ENCODE assay signal across 29 cellular contexts in the genomic region with DNA sequence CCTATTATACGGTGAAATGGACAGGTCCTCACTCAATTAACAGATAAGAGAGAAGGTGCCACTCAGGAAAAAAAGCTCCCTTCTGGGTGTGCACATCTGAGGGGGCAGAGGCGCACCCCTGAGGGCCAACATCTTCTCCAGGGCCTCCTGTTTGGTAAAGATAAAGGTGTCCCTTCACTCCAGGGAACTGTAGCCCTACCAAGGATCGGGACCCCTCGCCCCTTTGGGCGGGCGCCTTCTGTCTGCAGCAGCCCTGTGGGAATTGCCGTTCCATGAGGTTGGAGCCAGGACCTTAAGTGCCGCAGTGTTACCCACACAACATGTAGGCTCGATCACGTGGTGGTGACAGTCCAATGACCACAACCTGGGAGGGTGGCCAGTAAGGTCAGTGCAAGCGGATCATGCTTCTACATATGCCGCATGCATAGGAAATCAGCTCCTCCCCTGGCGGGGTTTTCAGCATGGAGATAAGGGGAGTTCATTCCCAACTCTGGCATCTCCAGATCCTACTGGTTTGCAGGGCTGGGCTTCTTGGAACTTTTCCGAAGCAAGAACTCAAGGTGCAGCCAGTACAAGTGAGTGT.
A peak's percentile ranks its signal among the peaks of the same experiment; 100 is the strongest.
DNase-seq lines count a peak whose midpoint lies in the region; ATAC-seq, FAIRE-seq and TF ChIP-seq lines count a peak whose summit lies in the region.
"Had no signal": no experiment of that assay in that cellular context is flagged by ENCODE, and none has a peak within 500 bp of the region (broad histone marks: within the 10 kb centered on the region; RNA-seq: fewer than 3 reads in every experiment).

No MANE protein-coding gene starts in this region.

- TF ChIP-seq EP300 in K562 (IDR thresholded peaks at IDR 0.05; ENCODE audit: low read length) (no peak), H1 (IDR thresholded peaks at IDR 0.05; ENCODE audit: borderline replicate concordance in 1 of 2, low read depth in 2 of 2, low read length in 2 of 2) (no peak)

- H3K9me3 ChIP-seq in K562 (replicated peaks; ENCODE audit: control insufficient read depth, insufficient read depth, low read depth, low read length) (no peaks in the 10 kb centered on the region), H1 (ENCODE audit: insufficient read depth in 2 of 2, low read depth in 1 of 2, low read length in 1 of 2) (no peaks in the 10 kb centered on the region), spleen (no peaks in the 10 kb centered on the region), HAP-1 (no peaks in the 10 kb centered on the region)
- H3K9me3 ChIP-seq: BE2C, BLaER1 had no signal

- no peak overlapping the region for H2BK5ac ChIP-seq in H1 (ENCODE audit: low read depth, low read length)

- no peak overlapping the region for H2BK120ac ChIP-seq in H1 (replicated peaks; ENCODE audit: low read depth, low read length)

- no peak overlapping the region for H2BK20ac ChIP-seq in H1 (ENCODE audit: low read length)

- no peak overlapping the region for H3K23ac ChIP-seq in H1 (ENCODE audit: insufficient read length)

- H3K18ac ChIP-seq in H1 (ENCODE audit: extremely low read depth, low read length) = no peak overlapping the region

- H3K56ac ChIP-seq in H1 (replicated peaks; ENCODE audit: insufficient read length, low read depth, low read length) = no peak overlapping the region

- H3K14ac ChIP-seq in H1 (ENCODE audit: insufficient read length) = no peak overlapping the region

- no peaks in the 10 kb centered on the region for H3K9me1 ChIP-seq in K562 (ENCODE audit: control insufficient read depth, insufficient read depth, low read length)

- POLR2A ChIA-PET in K562 (lab: Yijun Ruan, JAX) = no interaction called here
- POLR2A ChIA-PET in H1 (lab: Charles Lee; ENCODE audit: partially characterized antibody) = interaction anchor here (1.4 kb wide), 1 partner anchor 11 kb away, joined by 3 read pairs; no protein-coding TSS in a partner anchor

- peak overlapping the region; percentile 29 for H3K4ac ChIP-seq in H1 (replicated peaks; ENCODE audit: insufficient read length, low read depth, low read length)

- H2AK5ac ChIP-seq in H1 (ENCODE audit: low read depth, low read length) = 0 out of 2 replicates have a peak overlapping the region, but pooled peaks have one; percentile 65

- TF ChIP-seq CTCF in K562 (IDR thresholded peaks at IDR 0.05 in 2 of 3, conservative IDR thresholded peaks at IDR 0.05 in 1 of 3; ENCODE audit: insufficient read depth in 2 of 3, low read depth in 1 of 3, low read length in 3 of 3) = no peak
- no peak for TF ChIP-seq CTCF in H1 (IDR thresholded peaks at IDR 0.05; ENCODE audit: control extremely low read depth in 1 of 3, insufficient read depth in 1 of 3, low read depth in 1 of 3, low read length in 3 of 3)
- TF ChIP-seq CTCF in spleen (IDR thresholded peaks at IDR 0.05 in 8 of 11, conservative IDR thresholded peaks at IDR 0.05 in 3 of 11) = no peak

- intact Hi-C loops in K562 (cut with micrococcal nuclease) = no loop called here
- intact Hi-C loops in spleen (cut with DNase I; ENCODE audit: low total_unique reads) = no loop called here

- H2AFZ ChIP-seq in K562 (ENCODE audit: low read depth, low read length) (no peak overlapping the region), H1 (ENCODE audit: low read length) (no peak overlapping the region)

- no peak for DNase-seq in K562 (ENCODE audit: extremely low read depth in 1 of 4, low spot score in 3 of 4)
- DNase-seq in H1 (ENCODE audit: low read depth in 1 of 2, low spot score in 2 of 2) = no peak
- DNase-seq in mesenteric fat pad (ENCODE audit: low spot score) = peak; percentile 81
- peak; percentile 43 for DNase-seq in spleen
- no peak for DNase-seq in stimulated activated naive CD4-positive, alpha-beta T cell (lab: John Stamatoyannopoulos, UW)
- no peak for DNase-seq in occipital lobe (lab: John Stamatoyannopoulos, UW)
- no peak for DNase-seq in HAP-1 (ENCODE audit: low spot score in 2 of 2)
- DNase-seq: 8988T; ACHN; BE2C; C1 segment of cervical spinal cord; CD4-positive, alpha-beta memory T cell; CD4-positive, CD25-positive, alpha-beta regulatory T cell; CD8-positive, alpha-beta memory T cell; COR-L47; DMS 273 treated with DMSO at 0.1 percent for 48 hours; DMS153; DMS53; DMS79; DND-41; EL; GDM1 had no signal

- H3K27me3 ChIP-seq in K562 (ENCODE audit: control insufficient read depth in 2 of 2, insufficient read depth in 2 of 2, low read length in 2 of 2) (peaks cover 15 to 62% of the 10 kb centered on the region in 2 experiments; a peak in 4 of 5 replicates), H1 (replicated peaks in 1 of 4; ENCODE audit: control insufficient read depth in 3 of 4, extremely low read depth in 1 of 4, insufficient read depth in 3 of 4, low read length in 3 of 4) (no peaks in the 10 kb centered on the region), spleen (replicated peaks in 1 of 7) (no peaks in the 10 kb centered on the region), HAP-1 (ENCODE audit: low read depth) (no peaks in the 10 kb centered on the region)
- H3K27me3 ChIP-seq: BE2C, BLaER1 had no signal

- H3K4me2 ChIP-seq in K562 (ENCODE audit: insufficient read depth, low read length) (no peak overlapping the region), H1 (ENCODE audit: insufficient read depth in 1 of 2, low read depth in 2 of 2, low read length in 2 of 2) (no peak overlapping the region)
- H3K4me2 ChIP-seq: BLaER1 had no signal

- H3K36me3 ChIP-seq in K562 (ENCODE audit: control insufficient read depth, insufficient read depth, low read length) (no peaks in the 10 kb centered on the region), H1 (ENCODE audit: control insufficient read depth in 2 of 4, insufficient read depth in 4 of 4, low read length in 3 of 4) (no peaks in the 10 kb centered on the region), spleen (no peaks in the 10 kb centered on the region), HAP-1 (replicated peaks) (no peaks in the 10 kb centered on the region)
- H3K36me3 ChIP-seq: BE2C had no signal

- in situ Hi-C loops in K562 (cut with MboI) (no loop called here), HAP-1 (cut with MboI; ENCODE audit: low sequenced_read_pairs) (no loop called here)

- TF ChIP-seq POLR2A in K562 (conservative IDR thresholded peaks at IDR 0.05) (no peak), H1 (IDR thresholded peaks at IDR 0.05; ENCODE audit: control extremely low read depth in 1 of 2, low read depth in 2 of 2, low read length in 2 of 2) (no peak), spleen (IDR thresholded peaks at IDR 0.05) (no peak)

- 0 out of 2 replicates have a peak overlapping the region, but pooled peaks have one; percentile 2 for H4K8ac ChIP-seq in H1 (ENCODE audit: extremely low read depth, insufficient read depth, low read length)

- TF ChIP-seq RAD21 in K562 (CRISPR knock-in tag; conservative IDR thresholded peaks at IDR 0.05 in 1 of 2, IDR thresholded peaks at IDR 0.05 in 1 of 2) = no peak
- no peak for TF ChIP-seq RAD21 in H1 (IDR thresholded peaks at IDR 0.05 in 1 of 2, conservative IDR thresholded peaks at IDR 0.05 in 1 of 2; ENCODE audit: low read depth in 2 of 2, low read length in 2 of 2)

- BruUV-seq in K562 (replicated peaks; lab: Mats Ljungman, UMichigan) = no TSS peak

- H4K20me1 ChIP-seq in K562 (replicated peaks; ENCODE audit: control insufficient read depth, insufficient read depth, low read length) (peaks cover 5% of the 10 kb centered on the region; the same call in 1 of the 2 replicates), H1 (replicated peaks in 1 of 2; ENCODE audit: control insufficient read depth in 1 of 2, insufficient read depth in 2 of 2, low read length in 2 of 2) (no peaks in the 10 kb centered on the region)
- H4K20me1 ChIP-seq: BLaER1 had no signal

- no peaks in the 10 kb centered on the region for H3K23me2 ChIP-seq in H1 (ENCODE audit: low read depth, low read length)

- H3K4me3 ChIP-seq in K562 (no peak overlapping the region), H1 (ENCODE audit: extremely low read depth in 1 of 4, insufficient read depth in 2 of 4, low read depth in 3 of 4, low read length in 4 of 4) (no peak overlapping the region), spleen (no peak overlapping the region), HAP-1 (no peak overlapping the region)
- H3K4me3 ChIP-seq: BLaER1, GM12878 had no signal

- no peak overlapping the region for H4K5ac ChIP-seq in H1 (ENCODE audit: insufficient read length, low read depth, low read length)

- H4K91ac ChIP-seq in H1 (replicated peaks; ENCODE audit: insufficient read length, low read length) = no peak overlapping the region

- H3K9ac ChIP-seq in K562 (ENCODE audit: insufficient read depth in 1 of 2, low read depth in 2 of 2, low read length in 2 of 2) (no peak overlapping the region), H1 (replicated peaks in 1 of 4; ENCODE audit: extremely low read depth in 1 of 4, low read depth in 3 of 4, low read length in 3 of 4) (no peak overlapping the region)
- H3K9ac ChIP-seq: BLaER1 had no signal

- no peak for FAIRE-seq in K562 (lab: Jason Lieb, UNC)
- FAIRE-seq in H1 (lab: Jason Lieb, UNC) = no peak
- FAIRE-seq: A204.1, GM12878, GM12892, GM18507, GM19239 had no signal

- no peaks in the 10 kb centered on the region; a peak in 1 of 5 replicates for H3K4me1 ChIP-seq in K562 (replicated peaks in 1 of 2; ENCODE audit: control insufficient read depth in 2 of 2, insufficient read depth in 2 of 2, low read length in 2 of 2)
- no peaks in the 10 kb centered on the region for H3K4me1 ChIP-seq in H1 (replicated peaks in 1 of 4; ENCODE audit: control insufficient read depth in 3 of 4, insufficient read depth in 4 of 4, low read length in 3 of 4)
- no peaks in the 10 kb centered on the region for H3K4me1 ChIP-seq in spleen
- no peaks in the 10 kb centered on the region for H3K4me1 ChIP-seq in HAP-1
- H3K4me1 ChIP-seq: BE2C, BLaER1 had no signal

- ATAC-seq in K562 = no peak
- ATAC-seq in GM18909 (IDR thresholded peaks at IDR 0.05; ENCODE audit: poor library complexity, unreplicated experiment) = no peak
- ATAC-seq: GM12878 had no signal

- H2BK12ac ChIP-seq in H1 (ENCODE audit: low read depth, low read length) = no peak overlapping the region

- no peak overlapping the region; the same call in 1 of the 2 replicates for H2BK15ac ChIP-seq in H1 (ENCODE audit: low read length)

- CTCF ChIA-PET in K562 (lab: Yijun Ruan, JAX; ENCODE audit: low intra/inter-chr PET ratio) = no interaction called here
- CTCF ChIA-PET in H1 (lab: Charles Lee; ENCODE audit: partially characterized antibody) = interaction anchor here (2.7 to 10.5 kb wide), 2 partner anchors 12 to 57 kb away, joined by 8 to 92 read pairs; no protein-coding TSS in a partner anchor

- H3K27ac ChIP-seq in K562 (ENCODE audit: extremely low read depth, low read depth, low read length) = no peak overlapping the region
- H3K27ac ChIP-seq in H1 (ENCODE audit: low read depth, low read length) = no peak overlapping the region
- no peak overlapping the region for H3K27ac ChIP-seq in spleen
- H3K27ac ChIP-seq: BLaER1 had no signal

- no peaks in the 10 kb centered on the region for H3K79me2 ChIP-seq in K562 (ENCODE audit: control insufficient read depth, insufficient read depth, low read length)
- no peaks in the 10 kb centered on the region for H3K79me2 ChIP-seq in H1 (ENCODE audit: control insufficient read depth in 1 of 2, insufficient read depth in 2 of 2, low read length in 2 of 2)

- no peaks in the 10 kb centered on the region for H3K79me1 ChIP-seq in H1 (ENCODE audit: low read depth, low read length)

- WGBS in K562 (ENCODE audit: insufficient coverage, low coverage, missing lambda C conversion rate) = 0% methylated on average over 14 of the region's 14 CpGs
- 94% methylated on average over 14 of the region's 14 CpGs; no CpG with 5 or more reads in 1 of the 2 experiments for WGBS in H1 (ENCODE audit: extremely low coverage in 1 of 2, insufficient coverage in 1 of 2, insufficient read length in 1 of 2, insufficient replicate concordance in 2 of 2, low coverage in 1 of 2, low lambda C conversion rate in 2 of 2, missing lambda C conversion rate in 1 of 2), 2 experiments
- 87 to 95% (median 91%) methylated on average over 8 to 14 of the region's 14 CpGs for WGBS in spleen, 5 donors

Comparison
In these comparisons a context has a peak if more than half of its experiments do, and no peak if none do; other contexts are left out.
1. DNase-seq: peak in mesenteric fat pad (single experiment) and spleen (single experiment); none in K562 (0 of 4), H1 (0 of 2), stimulated activated naive CD4-positive, alpha-beta T cell (0 of 6), occipital lobe (single experiment) and HAP-1 (0 of 2).